In the genomic region with DNA sequence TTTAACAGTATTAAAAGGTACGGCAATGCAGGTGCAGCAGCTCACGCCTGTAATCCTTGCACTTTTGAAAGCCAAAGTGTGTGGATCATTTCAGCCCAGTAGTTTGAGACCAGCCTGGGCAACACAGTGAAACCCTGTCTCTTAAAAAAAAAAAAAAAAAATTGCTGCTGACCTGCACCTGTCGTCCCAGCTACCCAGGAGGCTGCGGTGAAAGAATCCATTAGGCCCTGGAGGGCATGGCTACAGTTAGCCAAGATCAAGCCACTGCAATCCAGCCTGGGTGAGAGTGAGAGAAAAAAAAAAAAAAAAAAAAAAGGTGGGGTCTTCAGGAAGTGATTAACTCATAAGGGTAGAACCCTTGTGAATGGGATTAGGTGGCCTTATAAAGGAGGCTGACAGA, we compare ENCODE assay signal across 25 cellular contexts. TPM values are rescaled to one million over a fixed set of nuclear protein-coding genes. Genes with fewer than 3 reads are reported as not detected.
DNase-seq lines count a peak whose midpoint lies in the region; ATAC-seq and TF ChIP-seq lines count a peak whose summit lies in the region.
"Had no signal": no experiment of that assay in that cellular context is flagged by ENCODE, and none has a peak within 500 bp of the region (broad histone marks: within the 10 kb centered on the region; RNA-seq: fewer than 3 reads in every experiment).

No MANE protein-coding gene starts in this region.

- CTCF ChIA-PET in OCI-LY7 (lab: Charles Lee; ENCODE audit: unreplicated experiment) = no interaction called here

- DNase-seq in activated naive CD8-positive, alpha-beta T cell treated with anti-CD3 and anti-CD28 coated beads for 36 hours = no peak
- DNase-seq in OCI-LY7 (ENCODE audit: low spot score) (no peak), myocyte (ENCODE audit: low read depth) (peak; percentile 70), A172 (ENCODE audit: low spot score) (no peak), cardiac septum (ENCODE audit: low spot score) (no peak), NCI-H524 treated with DMSO at 0.1 percent for 48 hours (lab: John Stamatoyannopoulos, UW) (no peak)
- DNase-seq: activated CD4-positive, alpha-beta T cell treated with anti-CD3 and anti-CD28 coated beads, Interleukin-2, amount 50 U/mL, for 1 hour; activated CD8-positive, alpha-beta memory T cell treated with anti-CD3 and anti-CD28 coated beads, Interleukin-2, amount 10 ng/mL, durations not matched to agents 7 days and 5 days; activated naive CD4-positive, alpha-beta T cell treated with anti-CD3 and anti-CD28 coated beads, Interleukin-2, amount 50 U/mL, for 16 hours; anterior cingulate cortex; central memory CD4-positive, alpha-beta T cell; GOT3; NCI-H1105; NCI-H2171; NCI-H526; retina; spleen; stimulated activated CD4-positive, alpha-beta T cell treated with anti-CD3 and anti-CD28 coated beads, Interleukin-2, amount 100 ng/mL, for 48 hours; T1000 had no signal

- no peak overlapping the region for H3K27ac ChIP-seq in OCI-LY7 (ENCODE audit: low read depth, low read length, poor library complexity, severe bottlenecking)
- H3K27ac ChIP-seq: BLaER1 treated with 17β-estradiol and CSF1 and Interleukin-3, amounts not matched to agents 10 nM and 100 nM; spleen had no signal

- H3K9me2 ChIP-seq in OCI-LY7 (ENCODE audit: insufficient read depth, low read length) = no peaks in the 10 kb centered on the region

- no peak for ATAC-seq in GM19395 (IDR thresholded peaks at IDR 0.05; ENCODE audit: unreplicated experiment)
- ATAC-seq: activated CD8-positive, alpha-beta memory T cell treated with anti-CD3 and anti-CD28 coated beads, Interleukin-2, amount 10 ng/mL, durations not matched to agents 7 days and 5 days; stimulated activated memory B cell treated with anti-CD40 and anti-IgM and Interleukin-4, amounts not matched to agents 10 μg/mL and 1 μg/mL and 100 μg/mL, for 72 hours had no signal

- H4K20me1 ChIP-seq in OCI-LY7 (ENCODE audit: insufficient read depth, low read length) = peaks cover 73% of the 10 kb centered on the region

- POLR2A ChIA-PET in OCI-LY7 (lab: Charles Lee) = interaction anchor here (0.6 to 4.5 kb wide), 10 partner anchors 6 to 658 kb away, joined by 3 to 46 read pairs (median 4); partner anchors contain the start of gene CUL3

- H2AFZ ChIP-seq in OCI-LY7 (ENCODE audit: low read length) = no peak overlapping the region

- no peak overlapping the region for H3K27ac Mint-ChIP-seq in activated naive CD8-positive, alpha-beta T cell
- H3K27ac Mint-ChIP-seq in activated naive CD8-positive, alpha-beta T cell treated with anti-CD3 and anti-CD28 coated beads for 36 hours = no peak overlapping the region
- H3K27ac Mint-ChIP-seq: activated CD8-positive, alpha-beta memory T cell treated with anti-CD3 and anti-CD28 coated beads, Interleukin-2, amount 10 ng/mL, durations not matched to agents 7 days and 5 days; stimulated activated memory B cell treated with anti-CD40 and anti-IgM and Interleukin-4, amounts not matched to agents 10 μg/mL and 1 μg/mL and 100 μg/mL, for 72 hours had no signal

- H3K4me2 ChIP-seq in OCI-LY7 (ENCODE audit: low read length) = peak overlapping the region; percentile 72
- H3K4me2 ChIP-seq: BLaER1 treated with 17β-estradiol and CSF1 and Interleukin-3, amounts not matched to agents 10 nM and 100 nM had no signal

- H3K4me1 Mint-ChIP-seq in activated naive CD8-positive, alpha-beta T cell (ENCODE audit: low read depth) = peaks cover 95% of the 10 kb centered on the region
- peaks cover 70% of the 10 kb centered on the region for H3K4me1 Mint-ChIP-seq in activated naive CD8-positive, alpha-beta T cell treated with anti-CD3 and anti-CD28 coated beads for 36 hours

- peaks cover 9% of the 10 kb centered on the region for H3K36me3 Mint-ChIP-seq in activated naive CD8-positive, alpha-beta T cell
- peaks cover 28% of the 10 kb centered on the region for H3K36me3 Mint-ChIP-seq in activated naive CD8-positive, alpha-beta T cell treated with anti-CD3 and anti-CD28 coated beads for 36 hours

- H3K9me3 Mint-ChIP-seq in activated naive CD8-positive, alpha-beta T cell (ENCODE audit: low read depth) = no peaks in the 10 kb centered on the region
- H3K9me3 Mint-ChIP-seq in activated naive CD8-positive, alpha-beta T cell treated with anti-CD3 and anti-CD28 coated beads for 36 hours = peaks cover 5% of the 10 kb centered on the region

- no TSS peak for BruUV-seq in OCI-LY7 (replicated peaks; lab: Mats Ljungman, UMichigan)

- H3K4me1 ChIP-seq in OCI-LY7 (ENCODE audit: insufficient read depth, low read length, poor library complexity, severe bottlenecking) = peaks cover 74% of the 10 kb centered on the region

- peaks cover 68% of the 10 kb centered on the region for H3K36me3 ChIP-seq in OCI-LY7 (ENCODE audit: insufficient read depth, low read length)

- no peak for TF ChIP-seq CTCF in OCI-LY7 (conservative IDR thresholded peaks at IDR 0.05; ENCODE audit: low read length)

- H3K4me3 ChIP-seq in OCI-LY7 (ENCODE audit: low read depth, low read length, poor library complexity, severe bottlenecking) = no peak overlapping the region
- H3K4me3 ChIP-seq: BLaER1 treated with 17β-estradiol and CSF1 and Interleukin-3, amounts not matched to agents 10 nM and 100 nM; lung; spleen had no signal

- peaks cover 12% of the 10 kb centered on the region for H3K9me3 ChIP-seq in OCI-LY7 (ENCODE audit: low read length)

- intact Hi-C loops in OCI-LY7 (cut with micrococcal nuclease; ENCODE audit: unreplicated experiment) (no loop called here), cardiac septum (cut with DNase I) (no loop called here)

- no peaks in the 10 kb centered on the region for H3K27me3 Mint-ChIP-seq in activated naive CD8-positive, alpha-beta T cell
- H3K27me3 Mint-ChIP-seq in activated naive CD8-positive, alpha-beta T cell treated with anti-CD3 and anti-CD28 coated beads for 36 hours = no peaks in the 10 kb centered on the region
- H3K27me3 Mint-ChIP-seq: activated CD8-positive, alpha-beta memory T cell treated with anti-CD3 and anti-CD28 coated beads, Interleukin-2, amount 10 ng/mL, durations not matched to agents 7 days and 5 days; stimulated activated memory B cell treated with anti-CD40 and anti-IgM and Interleukin-4, amounts not matched to agents 10 μg/mL and 1 μg/mL and 100 μg/mL, for 72 hours had no signal

- H3K79me2 ChIP-seq in OCI-LY7 (ENCODE audit: insufficient read depth, low read depth, low read length) = peaks cover 100% of the 10 kb centered on the region

- peak overlapping the region; percentile 61 for H3K4me3 Mint-ChIP-seq in activated naive CD8-positive, alpha-beta T cell
- H3K4me3 Mint-ChIP-seq in activated naive CD8-positive, alpha-beta T cell treated with anti-CD3 and anti-CD28 coated beads for 36 hours = no peak overlapping the region
- H3K4me3 Mint-ChIP-seq: activated CD8-positive, alpha-beta memory T cell treated with anti-CD3 and anti-CD28 coated beads, Interleukin-2, amount 10 ng/mL, durations not matched to agents 7 days and 5 days; activated T-helper 1 cell treated with anti-CD3 and anti-CD28 coated beads, Interleukin-12 subunit alpha, Interleukin-12 subunit beta, Interleukin-2, Interleukin-4 antibody, amounts not matched to agents 30 ng/mL and 10 ng/mL and 1 ng/mL, durations not matched to agents 14 hours and 24 hours and 36 hours; stimulated activated memory B cell treated with anti-CD40 and anti-IgM and Interleukin-4, amounts not matched to agents 10 μg/mL and 1 μg/mL and 100 μg/mL, for 72 hours had no signal

RNA-seq across cellular contexts. Expression of gene CUL3, which starts 12.8 kb away (rescaled TPM):
- 10 to 100 TPM; 83.5 to 87.0 TPM for total RNA-seq in activated naive CD8-positive, alpha-beta T cell treated with anti-CD3 and anti-CD28 coated beads for 36 hours
- total RNA-seq in OCI-LY7 (2014; rRNA removed; shearing (Covaris generic)) = 50.6 and 56.4 TPM in 2 replicates
- total RNA-seq in OCI-LY7 (2022) = 142 and 155 TPM in 2 replicates
- total RNA-seq in myocyte = 86.4 and 92.3 TPM in 2 replicates
- polyA plus RNA-seq in myocyte (2012) = 52.2 TPM
- 80.2 and 114 TPM in 2 replicates for total RNA-seq in A172 (2014; rRNA removed; shearing (Covaris generic))
- 66.0 TPM for total RNA-seq in cardiac septum
